ENCODE assay signal across 14 cellular contexts in genomic region chr1:67558449-67559193, GRCh38.
DNase-seq lines count a peak whose midpoint lies in the region; ATAC-seq, FAIRE-seq and TF ChIP-seq lines count a peak whose summit lies in the region.
"Had no signal": no experiment of that assay in that cellular context is flagged by ENCODE, and none has a peak within 500 bp of the region (broad histone marks: within the 10 kb centered on the region; RNA-seq: fewer than 3 reads in every experiment).

No MANE protein-coding gene starts in this region.

- H3K36me3 ChIP-seq in K562 (ENCODE audit: control insufficient read depth, insufficient read depth, low read length) = no peaks in the 10 kb centered on the region
- H3K36me3 ChIP-seq in HepG2 (replicated peaks in 1 of 2; ENCODE audit: control insufficient read depth in 1 of 2, insufficient read depth in 2 of 2, low read length in 2 of 2) = no peaks in the 10 kb centered on the region
- H3K36me3 ChIP-seq in stomach = no peaks in the 10 kb centered on the region

- TF ChIP-seq CTCF in K562 (IDR thresholded peaks at IDR 0.05 in 2 of 3, conservative IDR thresholded peaks at IDR 0.05 in 1 of 3; ENCODE audit: insufficient read depth in 2 of 3, low read depth in 1 of 3, low read length in 3 of 3) = no peak
- no peak for TF ChIP-seq CTCF in HepG2 (CRISPR knock-in tag; IDR thresholded peaks at IDR 0.05)
- TF ChIP-seq CTCF in stomach (IDR thresholded peaks at IDR 0.05) = no peak
- no peak for TF ChIP-seq CTCF in dorsolateral prefrontal cortex (IDR thresholded peaks at IDR 0.05 in 54 of 56, conservative IDR thresholded peaks at IDR 0.05 in 2 of 56; ENCODE audit: low read depth in 1 of 56, partially characterized antibody in 56 of 56)

- H2AFZ ChIP-seq in K562 (ENCODE audit: low read depth, low read length) = peak overlapping the region; percentile 85
- no peak overlapping the region for H2AFZ ChIP-seq in HepG2 (ENCODE audit: low read length)

- H3K4me2 ChIP-seq in K562 (ENCODE audit: insufficient read depth, low read length) (peak overlapping the region; percentile 71), HepG2 (ENCODE audit: low read depth, low read length) (peak overlapping the region; percentile 69)

- H3K9me3 ChIP-seq in K562 (replicated peaks; ENCODE audit: control insufficient read depth, insufficient read depth, low read depth, low read length) (no peaks in the 10 kb centered on the region), HepG2 (ENCODE audit: low read length) (no peaks in the 10 kb centered on the region), stomach (no peaks in the 10 kb centered on the region)

- H3K27me3 ChIP-seq in K562 (ENCODE audit: control insufficient read depth in 2 of 2, insufficient read depth in 2 of 2, low read length in 2 of 2) (no peaks in the 10 kb centered on the region), HepG2 (ENCODE audit: control insufficient read depth in 1 of 2, insufficient read depth in 2 of 2, low read length in 2 of 2) (peaks cover 0 to 6% of the 10 kb centered on the region in 2 experiments; a peak in 1 of 5 replicates), stomach (no peaks in the 10 kb centered on the region), dorsolateral prefrontal cortex (peaks cover 0 to 4% (median 0%) of the 10 kb centered on the region in 45 donors)

- TF ChIP-seq EP300 in K562 (IDR thresholded peaks at IDR 0.05; ENCODE audit: low read length) = no peak; the same call in 1 of the 2 replicates
- TF ChIP-seq EP300 in HepG2 (IDR thresholded peaks at IDR 0.05; ENCODE audit: low read depth in 2 of 2, low read length in 2 of 2) = no peak
- TF ChIP-seq EP300 in HepG2 (CRISPR knock-in tag; IDR thresholded peaks at IDR 0.05; ENCODE audit: borderline replicate concordance) = no peak
- TF ChIP-seq EP300 in stomach (IDR thresholded peaks at IDR 0.05) = no peak

- peak overlapping the region; percentile 43 to 45; a peak in 2 of 4 replicates for H3K9ac ChIP-seq in K562 (ENCODE audit: insufficient read depth in 1 of 2, low read depth in 2 of 2, low read length in 2 of 2)
- H3K9ac ChIP-seq in HepG2 (ENCODE audit: insufficient read depth, low read depth, low read length) = no peak overlapping the region

- peak overlapping the region; percentile 25; the same call in 1 of the 3 replicates for H3K27ac ChIP-seq in K562 (ENCODE audit: extremely low read depth, low read depth, low read length)
- no peak overlapping the region for H3K27ac ChIP-seq in HepG2 (ENCODE audit: extremely low read length, insufficient read depth, low read length)
- peak overlapping the region in 3 of 5 donors; percentile 16 to 52 (median 47) for H3K27ac ChIP-seq in stomach
- H3K27ac ChIP-seq in dorsolateral prefrontal cortex = peak overlapping the region in 2 of 59 donors; percentile 5 to 10

- H3K9me1 ChIP-seq in K562 (ENCODE audit: control insufficient read depth, insufficient read depth, low read length) = no peaks in the 10 kb centered on the region

- POLR2A ChIA-PET in K562 (lab: Yijun Ruan, JAX) = interaction anchor here (0.6 to 2.1 kb wide), 7 partner anchors 12 to 130 kb away, joined by 3 to 8 read pairs (median 5); partner anchors contain the start of gene GADD45A
- POLR2A ChIA-PET in HepG2 (lab: Yijun Ruan, JAX) = interaction anchor here (6.4 kb wide), 1 partner anchor 127 kb away, joined by 43 read pairs; the partner anchor contains the start of gene GADD45A

- H3K4me3 ChIP-seq in K562 (no peak overlapping the region), HepG2 (replicated peaks in 1 of 3; ENCODE audit: insufficient read depth in 1 of 3, low read depth in 2 of 3, low read length in 3 of 3) (peak overlapping the region in 1 of 3 experiments; percentile 19; a peak in 2 of 6 replicates), stomach (no peak overlapping the region), dorsolateral prefrontal cortex (peak overlapping the region in 18 of 59 donors; percentile 7 to 48 (median 22))

- 28% methylated on average over 9 of the region's 9 CpGs for WGBS in K562 (ENCODE audit: insufficient coverage, low coverage, missing lambda C conversion rate)
- WGBS in HepG2 (ENCODE audit: low lambda C conversion rate) = 36% methylated on average over 9 of the region's 9 CpGs
- WGBS in stomach, 5 donors = 81 to 90% (median 84%) methylated on average over 9 of the region's 9 CpGs

- peak; percentile 16 for DNase-seq in HCEC 1CT
- DNase-seq in K562 (ENCODE audit: extremely low read depth in 1 of 4, low spot score in 3 of 4) = peak; percentile 30 to 69 (median 49)
- no peak for DNase-seq in HepG2 (ENCODE audit: low spot score)
- DNase-seq in stomach = no peak
- no peak for DNase-seq in posterior vena cava (ENCODE audit: low spot score)
- DNase-seq in dorsolateral prefrontal cortex = no peak
- no peak for DNase-seq in frontal cortex (ENCODE audit: low spot score in 2 of 2)
- DNase-seq: activated CD4-positive, alpha-beta T cell treated with anti-CD3 and anti-CD28 coated beads for 1 hour; activated naive CD4-positive, alpha-beta T cell treated with anti-CD3 and anti-CD28 coated beads for 36 hours; effector CD8-positive, alpha-beta T cell; foreskin melanocyte had no signal

- peak; percentile 67 for ATAC-seq in K562
- ATAC-seq in HepG2 = peak; percentile 6; the same call in 2 of the 3 replicates
- no peak for ATAC-seq in HG03520 (IDR thresholded peaks at IDR 0.05; ENCODE audit: unreplicated experiment)
- ATAC-seq: stimulated activated memory B cell treated with anti-CD40 and anti-IgM and Interleukin-4, amounts not matched to agents 10 μg/mL and 1 μg/mL and 100 μg/mL, for 72 hours had no signal

- TF ChIP-seq RAD21 in K562 (CRISPR knock-in tag; conservative IDR thresholded peaks at IDR 0.05 in 1 of 2, IDR thresholded peaks at IDR 0.05 in 1 of 2) (no peak), HepG2 (CRISPR knock-in tag; IDR thresholded peaks at IDR 0.05) (no peak)

- CTCF ChIA-PET in K562 (lab: Yijun Ruan, JAX; ENCODE audit: low intra/inter-chr PET ratio) = no interaction called here
- CTCF ChIA-PET in HepG2 (lab: Yijun Ruan, JAX; ENCODE audit: low intra/inter-chr PET ratio, low total read pairs) = no interaction called here

- FAIRE-seq in K562 (lab: Jason Lieb, UNC) (peak; percentile 87), HepG2 (lab: Jason Lieb, UNC) (no peak), frontal cortex (lab: Jason Lieb, UNC) (no peak)
- FAIRE-seq: D721Med had no signal

- no TSS peak for BruUV-seq in K562 (replicated peaks; lab: Mats Ljungman, UMichigan)
- BruUV-seq in HepG2 (replicated peaks; lab: Mats Ljungman, UMichigan) = no TSS peak

- peaks cover 28 to 31% of the 10 kb centered on the region in 2 experiments; a peak in 4 of 5 replicates for H3K4me1 ChIP-seq in K562 (replicated peaks in 1 of 2; ENCODE audit: control insufficient read depth in 2 of 2, insufficient read depth in 2 of 2, low read length in 2 of 2)
- H3K4me1 ChIP-seq in HepG2 (ENCODE audit: insufficient read depth, low read length) = peaks cover 72% of the 10 kb centered on the region
- peaks cover 0 to 48% (median 15%) of the 10 kb centered on the region in 4 donors for H3K4me1 ChIP-seq in stomach

- H4K20me1 ChIP-seq in K562 (replicated peaks; ENCODE audit: control insufficient read depth, insufficient read depth, low read length) (no peaks in the 10 kb centered on the region), HepG2 (ENCODE audit: insufficient read depth, low read length) (no peaks in the 10 kb centered on the region)

- no peak for TF ChIP-seq POLR2A in K562 (conservative IDR thresholded peaks at IDR 0.05)
- no peak for TF ChIP-seq POLR2A in HepG2 (IDR thresholded peaks at IDR 0.05; ENCODE audit: insufficient read depth in 1 of 2, low read depth in 2 of 2, low read length in 2 of 2)
- TF ChIP-seq POLR2A in stomach (IDR thresholded peaks at IDR 0.05) = no peak

- H3K79me2 ChIP-seq in K562 (ENCODE audit: control insufficient read depth, insufficient read depth, low read length) (no peaks in the 10 kb centered on the region), HepG2 (ENCODE audit: insufficient read depth, low read length) (no peaks in the 10 kb centered on the region)

- intact Hi-C loops in K562 (cut with micrococcal nuclease) = no loop called here
- intact Hi-C loops in HepG2 (cut with micrococcal nuclease; ENCODE audit: unreplicated experiment) = no loop called here
- intact Hi-C loops in stomach (cut with DNase I; ENCODE audit: low total_unique reads) = no loop called here
- intact Hi-C loops in posterior vena cava (cut with DNase I) = loop anchor here in 1 of 2 donors (5.0 kb wide), 1 partner anchor 199 kb away; no protein-coding TSS in a partner anchor
- intact Hi-C loops in dorsolateral prefrontal cortex (cut with DNase I) = loop anchor here in 1 of 2 donors (10.0 kb wide), 1 partner anchor 126 kb away; the partner anchor contains the start of gene GADD45A

- in situ Hi-C loops in K562 (cut with MboI) = no loop called here
- in situ Hi-C loops in HepG2 (cut with HindIII; ENCODE audit: extremely low pct_ligation_motif_present, low pct_unique_long_range_greater_than_20kb) = no loop called here

TF ChIP-seq in K562, 482 proteins besides CTCF, POLR2A, EP300 and RAD21 (continues in another document):
- TF ChIP-seq ZNF23 (CRISPR knock-in tag; IDR thresholded peaks at IDR 0.05) = no peak
- no peak for TF ChIP-seq CCAR2 (IDR thresholded peaks at IDR 0.05; ENCODE audit: low read depth, low read length)
- no peak for TF ChIP-seq DIDO1 (tag; IDR thresholded peaks at IDR 0.05; ENCODE audit: low read depth)
- TF ChIP-seq POLR2G (IDR thresholded peaks at IDR 0.05; ENCODE audit: low read depth, low read length) = no peak
- TF ChIP-seq ZSCAN29 (IDR thresholded peaks at IDR 0.05) = no peak
- TF ChIP-seq HDAC2 (IDR thresholded peaks at IDR 0.05) = 0 out of 2 replicates have a peak, but pooled peaks have one; percentile 27
- peak; percentile 65 to 83 for TF ChIP-seq KDM1A (IDR thresholded peaks at IDR 0.05)
- no peak for TF ChIP-seq FUS (optimal IDR thresholded peaks at IDR 0.05; ENCODE audit: low read depth, low read length)
- no peak for TF ChIP-seq TARDBP (IDR thresholded peaks at IDR 0.05)
- peak; percentile 76 for TF ChIP-seq CHD4 (IDR thresholded peaks at IDR 0.05; ENCODE audit: insufficient read depth, insufficient replicate concordance, low read depth, low read length, poor library complexity, severe bottlenecking)

Comparison
In these comparisons a context has a peak if more than half of its experiments do, and no peak if none do; other contexts are left out.
1. DNase-seq: peak in HCEC 1CT (single experiment) and K562 (4 of 4); none in HepG2 (single experiment), stomach (single experiment), posterior vena cava (single experiment), dorsolateral prefrontal cortex (0 of 10) and frontal cortex (0 of 2).